ENCODE assay signal across 8 cellular contexts in the genomic region with DNA sequence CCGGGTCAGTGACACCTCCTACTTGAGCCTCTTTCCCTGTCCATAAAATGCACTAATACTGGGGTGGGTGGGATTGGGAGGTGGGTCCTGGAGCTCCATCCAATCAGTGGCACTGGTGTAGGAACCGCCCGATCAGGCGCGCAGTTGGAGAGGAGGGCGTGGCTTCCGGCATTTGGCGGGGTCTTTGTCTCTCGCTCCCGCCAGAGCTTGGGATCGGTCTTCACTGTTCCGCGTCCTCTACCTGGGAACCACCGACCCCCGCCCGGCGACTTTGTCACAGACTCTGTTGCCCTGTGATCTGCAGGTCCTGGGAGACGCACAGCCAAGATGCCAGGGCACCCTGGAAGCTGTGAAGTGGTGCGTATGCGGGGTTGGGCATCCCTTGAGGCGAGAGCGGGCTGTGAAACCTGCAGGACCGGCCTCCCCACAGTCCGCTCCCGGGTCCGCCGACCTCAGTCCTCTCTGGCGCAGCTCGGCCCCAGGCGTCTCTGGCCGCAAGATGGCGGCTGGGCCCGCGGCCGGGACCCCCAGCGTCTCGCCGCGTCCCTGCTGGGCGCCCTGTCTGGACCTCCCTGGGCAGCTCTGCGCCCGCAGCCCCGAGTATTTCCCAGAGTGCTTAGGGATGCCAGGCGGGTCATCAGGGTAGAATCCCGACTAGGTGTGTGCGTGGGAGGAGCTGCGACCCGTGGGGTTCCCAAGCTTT.
DNase-seq lines count a peak whose midpoint lies in the region.

No MANE protein-coding gene starts in this region.

- DNase-seq in CMK (ENCODE audit: low read depth) (peak; percentile 27), HCEC 1CT (peak; percentile 54), NCI-H524 treated with DMSO at 0.1 percent for 48 hours (lab: John Stamatoyannopoulos, UW) (peak; percentile 25), caudate nucleus (lab: John Stamatoyannopoulos, UW) (peak in 34 of 61 donors; percentile 0 to 44 (median 8)), islet precursor cell (peak; percentile 94), smooth muscle cell of the brain vasculature (ENCODE audit: low read depth, low spot score) (peak; percentile 43), SIG-M5 (lab: John Stamatoyannopoulos, UW) (no peak)
- DNase-seq in effector CD4-positive, alpha-beta T cell, result no peak

- no peak overlapping the region for H3K27ac ChIP-seq in caudate nucleus (ENCODE audit: low read depth, low read length)

Comparison
In these comparisons a context has a peak if more than half of its experiments do, and no peak if none do; other contexts are left out.
1. DNase-seq: peak in CMK (single experiment), HCEC 1CT (single experiment), NCI-H524 treated with DMSO at 0.1 percent for 48 hours (single experiment), caudate nucleus (34 of 61), islet precursor cell (single experiment) and smooth muscle cell of the brain vasculature (single experiment); none in effector CD4-positive, alpha-beta T cell (single experiment) and SIG-M5 (single experiment).